Comparison of ENCODE assay signal across 8 cellular contexts in the genomic region with DNA sequence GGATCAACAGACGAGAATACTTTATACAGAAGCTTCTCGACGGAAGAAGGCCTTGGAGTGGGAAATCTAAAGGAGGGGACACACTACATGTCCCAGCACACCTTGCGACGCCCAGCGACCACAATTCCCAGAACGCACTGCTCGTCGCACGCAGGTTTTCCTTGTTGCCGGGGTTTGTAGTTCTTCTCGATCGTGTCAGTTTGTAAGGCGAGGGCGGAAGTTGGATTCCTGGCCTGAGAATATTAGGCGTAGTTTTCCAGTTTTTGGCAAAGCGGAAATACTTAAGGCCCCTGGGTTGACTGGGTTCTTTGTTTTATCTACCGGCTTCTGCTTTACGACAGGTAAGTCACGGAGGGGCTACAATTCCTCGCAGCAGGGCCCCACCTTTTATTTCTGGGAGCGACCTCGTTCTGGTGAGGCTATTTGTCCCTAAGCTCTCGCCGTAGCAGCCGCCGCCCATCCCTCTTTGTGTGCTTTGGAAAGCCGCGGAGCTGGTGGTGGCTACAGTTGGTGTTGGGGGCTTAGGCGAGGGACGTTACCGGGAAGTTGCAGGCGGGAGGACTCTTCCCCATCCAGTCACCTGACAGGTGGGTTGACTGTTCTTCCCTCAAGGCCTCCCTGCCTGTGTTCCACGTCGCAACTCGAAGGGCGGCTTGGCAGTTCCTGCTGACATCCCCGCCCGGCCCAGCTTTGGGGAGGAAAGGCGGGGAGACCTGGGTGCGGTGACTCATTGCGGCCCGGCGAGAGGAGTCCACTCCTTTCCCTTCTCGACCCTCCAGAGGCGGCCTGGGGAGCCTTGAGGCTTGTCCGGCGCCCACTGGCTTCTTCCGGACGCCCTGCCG. TPM values are rescaled to one million over a fixed set of nuclear protein-coding genes. Genes with fewer than 3 reads are reported as not detected.
DNase-seq lines count a peak whose midpoint lies in the region; TF ChIP-seq lines count a peak whose summit lies in the region.

A gene (plus strand): TSS at position 183 of the 842 bp plus-strand sequence. CDS start 2,687 bp downstream, outside the sequence.

- H3K9me2 ChIP-seq in Loucy (replicated peaks; ENCODE audit: low read depth, low read length): no peaks in the 10 kb centered on the region

- H4K20me1 ChIP-seq in Loucy (ENCODE audit: insufficient read depth, low read length, poor library complexity, severe bottlenecking): peaks cover 41% of the 10 kb centered on the region

- peak within 1 kb of the TSS; percentile 90 to 91 (median 90) for H3K4me3 Mint-ChIP-seq in nephron
- H3K4me3 Mint-ChIP-seq in stimulated activated naive CD8-positive, alpha-beta T cell treated with anti-CD3 and anti-CD28 coated beads, Interleukin-15, Interleukin-2, amounts not matched to agents 100 ng/mL and 50 ng/mL, for 24 hours: peak within 1 kb of the TSS; percentile 92

- H3K4me2 ChIP-seq in Loucy (ENCODE audit: low read depth, low read length, poor library complexity, severe bottlenecking): peak within 1 kb of the TSS; percentile 95

- H3K9me3 Mint-ChIP-seq in nephron: no peaks in the 10 kb centered on the region
- H3K9me3 Mint-ChIP-seq in stimulated activated naive CD8-positive, alpha-beta T cell treated with anti-CD3 and anti-CD28 coated beads, Interleukin-15, Interleukin-2, amounts not matched to agents 100 ng/mL and 50 ng/mL, for 24 hours: no peaks in the 10 kb centered on the region

- peaks cover 16% of the 10 kb centered on the region for H3K36me3 Mint-ChIP-seq in nephron (ENCODE audit: low read depth)
- H3K36me3 Mint-ChIP-seq in stimulated activated naive CD8-positive, alpha-beta T cell treated with anti-CD3 and anti-CD28 coated beads, Interleukin-15, Interleukin-2, amounts not matched to agents 100 ng/mL and 50 ng/mL, for 24 hours (ENCODE audit: low read depth): peaks cover 19% of the 10 kb centered on the region

- TF ChIP-seq CTCF in Loucy (conservative IDR thresholded peaks at IDR 0.05; ENCODE audit: low read length): no peak
- TF ChIP-seq CTCF in fibroblast of the aortic adventitia (IDR thresholded peaks at IDR 0.05; ENCODE audit: insufficient read depth, low read length): peak; percentile 2
- TF ChIP-seq CTCF in nephron (IDR thresholded peaks at IDR 0.05; ENCODE audit: unreplicated experiment in 3 of 3): peak in 1 of 3 experiments; percentile 1

- H3K9me3 ChIP-seq in Loucy (ENCODE audit: insufficient read depth, low read depth, low read length): no peaks in the 10 kb centered on the region

- no peaks in the 10 kb centered on the region for H3K36me3 ChIP-seq in Loucy (ENCODE audit: insufficient read depth, low read length)

- peaks cover 11% of the 10 kb centered on the region for H3K4me1 Mint-ChIP-seq in nephron
- H3K4me1 Mint-ChIP-seq in stimulated activated naive CD8-positive, alpha-beta T cell treated with anti-CD3 and anti-CD28 coated beads, Interleukin-15, Interleukin-2, amounts not matched to agents 100 ng/mL and 50 ng/mL, for 24 hours (ENCODE audit: low read depth): peaks cover 28% of the 10 kb centered on the region

- peak within 1 kb of the TSS; percentile 94 for H2AFZ ChIP-seq in Loucy (ENCODE audit: low read length)

- no peaks in the 10 kb centered on the region for H3K27me3 Mint-ChIP-seq in nephron (ENCODE audit: low read depth)
- H3K27me3 Mint-ChIP-seq in stimulated activated naive CD8-positive, alpha-beta T cell treated with anti-CD3 and anti-CD28 coated beads, Interleukin-15, Interleukin-2, amounts not matched to agents 100 ng/mL and 50 ng/mL, for 24 hours: no peaks in the 10 kb centered on the region

- H3K79me2 ChIP-seq in Loucy (ENCODE audit: insufficient read depth, low read length): peaks cover 48% of the 10 kb centered on the region

- peak within 1 kb of the TSS; percentile 83 for H3K4me3 ChIP-seq in Loucy (ENCODE audit: low read length, poor library complexity, severe bottlenecking)
- H3K4me3 ChIP-seq in fibroblast of the aortic adventitia (ENCODE audit: low read depth, low read length): peak within 1 kb of the TSS; percentile 93

- H3F3A ChIP-seq in Loucy (ENCODE audit: low read depth): no peaks in the 10 kb centered on the region

- peak within 1 kb of the TSS; percentile 91 to 98 (median 95) for H3K27ac Mint-ChIP-seq in nephron
- peak within 1 kb of the TSS; percentile 91 for H3K27ac Mint-ChIP-seq in stimulated activated naive CD8-positive, alpha-beta T cell treated with anti-CD3 and anti-CD28 coated beads, Interleukin-15, Interleukin-2, amounts not matched to agents 100 ng/mL and 50 ng/mL, for 24 hours

- peak within 1 kb of the TSS; percentile 82 for H3K9ac ChIP-seq in Loucy (ENCODE audit: low read depth, low read length, poor library complexity, severe bottlenecking)

- DNase-seq in ELR (ENCODE audit: low read depth) (peak; percentile 96), H4 (ENCODE audit: low spot score) (peak; percentile 96), SHP77 treated with DMSO at 0.1 percent for 48 hours (lab: John Stamatoyannopoulos, UW) (peak; percentile 62), fibroblast of the aortic adventitia (ENCODE audit: low read depth) (peak; percentile 97)
- DNase-seq in activated effector memory CD4-positive, alpha-beta T cell treated with anti-CD3 and anti-CD28 coated beads, Interleukin-2, amount 50 U/mL, for 16 hours: peak; percentile 88

- H3K4me1 ChIP-seq in Loucy (ENCODE audit: insufficient read depth, low read length, poor library complexity, severe bottlenecking): peaks cover 35% of the 10 kb centered on the region

- no peaks in the 10 kb centered on the region for H3K27me3 ChIP-seq in Loucy (ENCODE audit: insufficient read depth, low read length, poor library complexity, severe bottlenecking)

RNA-seq across cellular contexts. Expression of the gene that starts here (rescaled TPM):
- total RNA-seq in H4 (2014; rRNA removed; shearing (Covaris generic)): 65.9 and 72.6 TPM in 2 replicates
- total RNA-seq in fibroblast of the aortic adventitia (ENCODE audit: low replicate concordance): 112 and 218 TPM in 2 replicates

Comparison
In these comparisons a context has a peak if more than half of its experiments do, and no peak if none do; other contexts are left out.
1. Peak in every context shown above with its lines: DNase-seq and H3K4me3 ChIP-seq.